Comparison of ENCODE assay signal across 30 cellular contexts in the genomic region with DNA sequence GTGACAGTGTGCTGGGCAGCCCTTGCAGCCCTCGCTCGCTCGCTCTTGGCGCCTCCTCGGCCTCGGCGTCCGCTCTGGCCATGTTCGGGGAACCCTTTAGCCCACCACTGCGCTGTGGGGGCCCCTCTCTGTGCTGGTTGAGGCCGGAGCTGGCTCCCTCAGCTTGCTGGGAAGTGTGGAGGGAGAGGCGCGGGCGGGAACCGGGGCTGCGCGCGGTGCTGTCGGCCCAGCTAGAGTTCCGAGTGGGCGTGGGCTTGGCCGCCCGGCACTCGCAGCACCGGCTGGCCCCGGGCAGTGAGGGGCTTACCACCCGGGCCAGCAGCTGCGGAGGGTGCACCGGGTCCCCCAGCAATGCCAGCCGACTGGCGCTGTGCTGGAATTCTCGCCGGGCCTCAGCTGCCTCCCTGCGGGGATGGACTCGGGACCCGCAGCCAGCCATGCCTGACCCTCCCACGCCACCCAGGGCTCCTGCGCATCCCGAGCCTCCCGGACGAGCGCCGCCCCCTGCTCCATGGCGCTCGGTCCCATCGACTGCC.
"Had no signal": no experiment of that assay in that cellular context is flagged by ENCODE, and none has a peak within 500 bp of the region (broad histone marks: within the 10 kb centered on the region; RNA-seq: fewer than 3 reads in every experiment).

No MANE protein-coding gene starts in this region.

- H3K4me2 ChIP-seq: SK-N-SH had no signal

- H3K4me3 Mint-ChIP-seq: activated CD4-positive, alpha-beta T cell treated with anti-CD3 and anti-CD28 coated beads, Interleukin-2, amount 10 ng/mL, durations not matched to agents 24 days and 14 days; activated CD8-positive, alpha-beta T cell treated with anti-CD3 and anti-CD28 coated beads for 36 hours; activated naive CD4-positive, alpha-beta T cell treated with anti-CD3 and anti-CD28 coated beads, Interleukin-2, amount 10 ng/mL, durations not matched to agents 7 days and 5 days; activated naive CD8-positive, alpha-beta T cell; activated naive CD8-positive, alpha-beta T cell treated with anti-CD3 and anti-CD28 coated beads, Interleukin-2, amount 50 U/mL, for 24 hours; activated T-cell treated with anti-CD3 and anti-CD28 coated beads, Interleukin-2, amount 50 U/mL, for 24 hours; brain; T-helper 1 cell treated with Interleukin-12 subunit alpha and Interleukin-12 subunit beta and Interleukin-4 antibody, amounts not matched to agents 30 μg/mL and 1 μg/mL, for 36 hours; T-helper 2 cell treated with Interferon-gamma antibody and Interleukin-4, amounts not matched to agents 5 μg/mL and 100 μg/mL, for 36 hours had no signal

- FAIRE-seq: bronchial epithelial cell, TTC549 had no signal

- H3K9ac ChIP-seq: SK-N-SH had no signal

- H3K4me3 ChIP-seq: MG63, SJSA1 had no signal

- H3K27ac Mint-ChIP-seq: activated CD4-positive, alpha-beta T cell treated with anti-CD3 and anti-CD28 coated beads, Interleukin-2, amount 10 ng/mL, durations not matched to agents 24 days and 14 days; activated CD8-positive, alpha-beta T cell treated with anti-CD3 and anti-CD28 coated beads for 36 hours; activated naive CD4-positive, alpha-beta T cell treated with anti-CD3 and anti-CD28 coated beads, Interleukin-2, amount 10 ng/mL, durations not matched to agents 7 days and 5 days; activated naive CD8-positive, alpha-beta T cell; activated naive CD8-positive, alpha-beta T cell treated with anti-CD3 and anti-CD28 coated beads, Interleukin-2, amount 50 U/mL, for 24 hours; activated T-cell treated with anti-CD3 and anti-CD28 coated beads, Interleukin-2, amount 50 U/mL, for 24 hours; activated T-helper 2 cell treated with anti-CD3 and anti-CD28 coated beads, Interferon-gamma antibody, Interleukin-2, Interleukin-4, amounts not matched to agents 10 μg/mL and 5 μg/mL and 100 μg/mL, durations not matched to agents 14 hours and 24 hours and 36 hours; brain; T-helper 1 cell treated with Interleukin-12 subunit alpha and Interleukin-12 subunit beta and Interleukin-4 antibody, amounts not matched to agents 30 μg/mL and 1 μg/mL, for 36 hours; T-helper 2 cell treated with Interferon-gamma antibody and Interleukin-4, amounts not matched to agents 5 μg/mL and 100 μg/mL, for 36 hours had no signal

- ATAC-seq: activated CD8-positive, alpha-beta T cell treated with anti-CD3 and anti-CD28 coated beads for 36 hours; activated naive CD8-positive, alpha-beta T cell treated with anti-CD3 and anti-CD28 coated beads, Interleukin-2, amount 50 U/mL, for 24 hours; Panc1 had no signal

- H3K36me3 ChIP-seq: MG63, SJSA1 had no signal

- H3K9me3 ChIP-seq: MG63, SJSA1, SK-N-SH had no signal

- H3K4me1 ChIP-seq: SJSA1 had no signal

- H3K36me3 Mint-ChIP-seq: activated naive CD4-positive, alpha-beta T cell treated with anti-CD3 and anti-CD28 coated beads, Interleukin-2, amount 10 ng/mL, durations not matched to agents 7 days and 5 days; activated naive CD8-positive, alpha-beta T cell; brain had no signal

- H3K9me3 Mint-ChIP-seq: activated CD4-positive, alpha-beta T cell treated with anti-CD3 and anti-CD28 coated beads, Interleukin-2, amount 10 ng/mL, durations not matched to agents 24 days and 14 days; T-helper 1 cell treated with Interleukin-12 subunit alpha and Interleukin-12 subunit beta and Interleukin-4 antibody, amounts not matched to agents 30 μg/mL and 1 μg/mL, for 36 hours had no signal

- H3K27me3 ChIP-seq: MG63, SJSA1 had no signal

- DNase-seq: activated CD4-positive, alpha-beta T cell treated with anti-CD3 and anti-CD28 coated beads, Interleukin-2, amount 10 ng/mL, durations not matched to agents 24 days and 14 days; activated CD4-positive, alpha-beta T cell treated with anti-CD3 and anti-CD28 coated beads, Interleukin-2, amount 50 U/mL, for 4 hours; activated CD8-positive, alpha-beta T cell treated with anti-CD3 and anti-CD28 coated beads for 36 hours; activated naive CD4-positive, alpha-beta T cell treated with anti-CD3 and anti-CD28 coated beads, Interleukin-2, amount 10 ng/mL, durations not matched to agents 7 days and 5 days; activated naive CD8-positive, alpha-beta T cell treated with anti-CD3 and anti-CD28 coated beads, Interleukin-2, amount 50 U/mL, for 24 hours; activated T-cell treated with anti-CD3 and anti-CD28 coated beads, Interleukin-2, amount 50 U/mL, for 24 hours; anterior cingulate cortex; Kasumi-1; KG1; MG63; NCI-H1048; NCI-H1105 treated with DMSO at 0.1 percent for 48 hours; NCI-H1436; NCI-H1694; NCI-H1930; NCI-H2081 treated with DMSO at 0.1 percent for 48 hours; NCI-H226; NCI-H446 treated with DMSO at 0.1 percent for 48 hours; NCI-H524; SHP77 treated with DMSO at 0.1 percent for 48 hours; SK-N-SH had no signal

- H3K4me1 Mint-ChIP-seq: activated CD4-positive, alpha-beta T cell treated with anti-CD3 and anti-CD28 coated beads, Interleukin-2, amount 10 ng/mL, durations not matched to agents 24 days and 14 days; activated naive CD4-positive, alpha-beta T cell treated with anti-CD3 and anti-CD28 coated beads, Interleukin-2, amount 10 ng/mL, durations not matched to agents 7 days and 5 days; activated naive CD8-positive, alpha-beta T cell treated with anti-CD3 and anti-CD28 coated beads, Interleukin-2, amount 50 U/mL, for 24 hours; brain had no signal

- H3K27me3 Mint-ChIP-seq: activated CD4-positive, alpha-beta T cell treated with anti-CD3 and anti-CD28 coated beads, Interleukin-2, amount 10 ng/mL, durations not matched to agents 24 days and 14 days; activated CD8-positive, alpha-beta T cell treated with anti-CD3 and anti-CD28 coated beads for 36 hours; activated naive CD4-positive, alpha-beta T cell treated with anti-CD3 and anti-CD28 coated beads, Interleukin-2, amount 10 ng/mL, durations not matched to agents 7 days and 5 days; activated naive CD8-positive, alpha-beta T cell; activated naive CD8-positive, alpha-beta T cell treated with anti-CD3 and anti-CD28 coated beads, Interleukin-2, amount 50 U/mL, for 24 hours; activated T-cell treated with anti-CD3 and anti-CD28 coated beads, Interleukin-2, amount 50 U/mL, for 24 hours; brain had no signal

- H3K27ac ChIP-seq: SJSA1 had no signal
